ENCODE assay signal across 16 cellular contexts in genomic region chr13:27211771-27212364, GRCh38. TPM values are rescaled to one million over a fixed set of nuclear protein-coding genes. Genes with fewer than 3 reads are reported as not detected.
DNase-seq lines count a peak whose midpoint lies in the region; ATAC-seq, FAIRE-seq and TF ChIP-seq lines count a peak whose summit lies in the region.
"Had no signal": no experiment of that assay in that cellular context is flagged by ENCODE, and none has a peak within 500 bp of the region (broad histone marks: within the 10 kb centered on the region; RNA-seq: fewer than 3 reads in every experiment).

No MANE protein-coding gene starts in this region.

- no peaks in the 10 kb centered on the region for H3K79me2 ChIP-seq in HCT116 (ENCODE audit: insufficient read depth, low read length)

- 0 out of 2 replicates have a peak overlapping the region, but pooled peaks have one; percentile 24 for H3K9ac ChIP-seq in HCT116 (ENCODE audit: low read length)

- TF ChIP-seq RAD21 in HCT116 (IDR thresholded peaks at IDR 0.05; ENCODE audit: low read depth) = no peak

- DNase-seq in A172 (ENCODE audit: low spot score) (peak; percentile 59), HCT116 (ENCODE audit: low read depth, low spot score) (peak; percentile 32), amniotic epithelial cell (ENCODE audit: low read depth) (peak; percentile 71), fibroblast of the conjunctiva (ENCODE audit: low read depth) (peak; percentile 32), H7 (no peak), frontal cortex (ENCODE audit: low spot score in 2 of 2) (no peak)
- DNase-seq: activated CD4-positive, alpha-beta memory T cell treated with anti-CD3 and anti-CD28 coated beads for 36 hours; NCI-H1694; NCI-H526; T1000 had no signal

- BruUV-seq in HCT116 (replicated peaks; lab: Mats Ljungman, UMichigan) = no TSS peak

- no peaks in the 10 kb centered on the region for H4K20me1 ChIP-seq in HCT116 (ENCODE audit: insufficient read depth)

- H3K36me3 ChIP-seq in HCT116 (ENCODE audit: control insufficient read depth in 1 of 2, insufficient read depth in 2 of 2, low read length in 2 of 2) (no peaks in the 10 kb centered on the region), H7 (replicated peaks; ENCODE audit: control insufficient read depth, insufficient read depth, low read length) (no peaks in the 10 kb centered on the region)
- H3K36me3 ChIP-seq: cardiac muscle cell, neutrophil, thoracic aorta had no signal

- RAD21 ChIA-PET in HCT116 (lab: Charles Lee; ENCODE audit: low non-redundant PET in 1 of 2, low total read pairs in 2 of 2, uncharacterized antibody in 2 of 2, unreplicated experiment in 2 of 2) = interaction anchor here in 1 of 2 experiments (0.6 kb wide), 1 partner anchor 61 kb away, joined by 6 read pairs; no protein-coding TSS in a partner anchor

- CTCF ChIA-PET in HCT116 (lab: Charles Lee) = no interaction called here

- peaks cover 4 to 16% of the 10 kb centered on the region in 2 experiments; a peak in 3 of 4 replicates for H3K4me1 ChIP-seq in HCT116 (ENCODE audit: control insufficient read depth in 1 of 2, insufficient read depth in 2 of 2, low read length in 2 of 2)

- H3K27me3 ChIP-seq in HCT116 (ENCODE audit: insufficient read depth, low read length) (no peaks in the 10 kb centered on the region), H7 (ENCODE audit: control insufficient read depth, insufficient read depth, low read length) (no peaks in the 10 kb centered on the region)
- H3K27me3 ChIP-seq: cardiac muscle cell, neutrophil had no signal

- no peak overlapping the region for H2AFZ ChIP-seq in HCT116 (ENCODE audit: low read depth, low read length, poor library complexity, severe bottlenecking)

- ATAC-seq in HCT116 (peak; percentile 91), HG03159 (IDR thresholded peaks at IDR 0.05; ENCODE audit: unreplicated experiment) (no peak), HG02798 (IDR thresholded peaks at IDR 0.05; ENCODE audit: poor library complexity, unreplicated experiment) (no peak)

- H3K4me2 ChIP-seq in HCT116 (ENCODE audit: low read length) = peak overlapping the region; percentile 61
- H3K4me2 ChIP-seq: smooth muscle cell had no signal

- intact Hi-C loops in HCT116 (cut with micrococcal nuclease) = no loop called here

- no peak for TF ChIP-seq CTCF in HCT116 (IDR thresholded peaks at IDR 0.05 in 2 of 3, conservative IDR thresholded peaks at IDR 0.05 in 1 of 3; ENCODE audit: borderline replicate concordance in 1 of 3, insufficient read depth in 1 of 3, low read depth in 2 of 3, low read length in 2 of 3)

- H3K9me3 ChIP-seq in HCT116 (ENCODE audit: control insufficient read depth in 1 of 2, insufficient read depth in 1 of 2, low read depth in 1 of 2, low read length in 2 of 2) = no peaks in the 10 kb centered on the region
- H3K9me3 ChIP-seq: neutrophil, thoracic aorta had no signal

- peak overlapping the region; percentile 35; the same call in 1 of the 2 replicates for H3K27ac ChIP-seq in HCT116 (ENCODE audit: low read depth, low read length)
- H3K27ac ChIP-seq: cardiac muscle cell, thoracic aorta had no signal

- H3K4me3 ChIP-seq in HCT116 (replicated peaks in 1 of 2; ENCODE audit: low read depth in 1 of 2, low read length in 2 of 2) = no peak overlapping the region
- no peak overlapping the region for H3K4me3 ChIP-seq in H7 (ENCODE audit: insufficient read depth, low read depth, low read length)
- H3K4me3 ChIP-seq: cardiac muscle cell, smooth muscle cell, thoracic aorta had no signal

- no peaks in the 10 kb centered on the region for H3K9me2 ChIP-seq in HCT116 (ENCODE audit: insufficient read depth)

- no peak for FAIRE-seq in frontal cortex (lab: Jason Lieb, UNC)

- POLR2A ChIA-PET in HCT116 (lab: Charles Lee) = interaction anchor here (1.7 kb wide), 1 partner anchor 17 kb away, joined by 9 read pairs; no protein-coding TSS in a partner anchor

- no peak for TF ChIP-seq POLR2A in HCT116 (IDR thresholded peaks at IDR 0.05; ENCODE audit: borderline replicate concordance, extremely low read depth, insufficient read depth, insufficient read length)

TF ChIP-seq in HCT116, 20 proteins besides CTCF, POLR2A, EP300 and RAD21:
- TF ChIP-seq FOSL1 (IDR thresholded peaks at IDR 0.05; ENCODE audit: low read depth) (peak; percentile 57; the same call in 1 of the 2 replicates), MAX (IDR thresholded peaks at IDR 0.05) (peak; percentile 76), CEBPB (IDR thresholded peaks at IDR 0.05; ENCODE audit: low read depth) (no peak), JUND (IDR thresholded peaks at IDR 0.05) (peak; percentile 56; the same call in 1 of the 2 replicates), SIN3A (IDR thresholded peaks at IDR 0.05; ENCODE audit: low read depth) (no peak)

RNA-seq across cellular contexts. Expression of gene RPL21, which starts 39.5 kb away (rescaled TPM):
- total RNA-seq in A172 (2014; rRNA removed; shearing (Covaris generic)) = 908 and 920 TPM in 2 replicates
- total RNA-seq in HCT116 (2021; ENCODE audit: unreplicated experiment) (915 TPM), frontal cortex (946 TPM)
- polyA plus RNA-seq in HCT116 (2012) = 810 and 999 TPM in 2 replicates
- 1,511 and 1,563 TPM in 2 replicates for total RNA-seq in H7 (2014; rRNA removed; shearing (Covaris generic))

RNA-seq across cellular contexts. Expression of gene USP12, which starts 40.3 kb away (rescaled TPM):
- 18.3 and 20.0 TPM in 2 replicates for total RNA-seq in A172 (2014; rRNA removed; shearing (Covaris generic))
- 28.3 TPM for total RNA-seq in HCT116 (2021; ENCODE audit: unreplicated experiment)
- polyA plus RNA-seq in HCT116 (2012) = 7.8 and 11.1 TPM in 2 replicates
- 10.5 and 12.7 TPM in 2 replicates for total RNA-seq in H7 (2014; rRNA removed; shearing (Covaris generic))
- 62.0 TPM for total RNA-seq in frontal cortex

RNA-seq across cellular contexts. Expression of gene RASL11A, which starts 58.8 kb away (rescaled TPM):
- total RNA-seq in A172 (2014; rRNA removed; shearing (Covaris generic)) = 4.0 and 5.3 TPM in 2 replicates
- 5.0 TPM for total RNA-seq in HCT116 (2021; ENCODE audit: unreplicated experiment)
- polyA plus RNA-seq in HCT116 (2012) = 4.2 and 5.3 TPM in 2 replicates
- total RNA-seq in H7 (2014; rRNA removed; shearing (Covaris generic)) = 3.3 and 3.5 TPM in 2 replicates
- 2.0 TPM for total RNA-seq in frontal cortex

Comparison
In these comparisons a context has a peak if more than half of its experiments do, and no peak if none do; other contexts are left out.
1. DNase-seq: peak in A172 (single experiment), HCT116 (single experiment), amniotic epithelial cell (single experiment) and fibroblast of the conjunctiva (single experiment); none in H7 (single experiment) and frontal cortex (0 of 2).